Comparison of ENCODE assay signal across 1 cellular context in the genomic region with DNA sequence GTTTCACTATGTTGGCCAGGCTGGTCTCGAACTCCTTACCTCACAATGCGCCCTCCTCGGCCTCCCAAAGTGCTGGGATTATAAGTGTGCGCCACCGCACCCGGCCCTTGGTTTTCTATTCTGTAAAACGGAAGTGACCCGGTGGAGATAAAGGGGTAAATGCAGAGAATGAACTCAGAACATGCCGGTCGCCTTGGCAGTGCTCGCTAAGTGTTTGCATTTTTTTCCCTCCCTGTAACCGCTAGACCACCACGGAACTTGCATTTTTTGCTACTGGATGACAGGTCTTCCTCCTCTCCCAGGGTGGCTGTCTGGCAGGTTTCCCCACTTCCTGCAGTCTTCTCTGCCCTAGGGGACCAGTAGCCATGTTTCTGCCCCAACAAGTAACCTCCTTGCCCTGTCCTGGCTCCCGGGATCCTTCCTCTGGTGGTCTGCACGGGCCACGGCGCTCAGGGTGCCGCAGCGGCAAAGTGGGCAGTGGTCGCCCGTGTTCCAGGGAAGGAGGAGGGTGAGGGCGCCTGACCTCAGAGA.
TF ChIP-seq lines count a peak whose summit lies in the region.

No MANE protein-coding gene starts in this region.

TF ChIP-seq in K562, 482 proteins besides CTCF, POLR2A, EP300 and RAD21:
- TF ChIP-seq JUN (IDR thresholded peaks at IDR 0.05; ENCODE audit: borderline replicate concordance, low read depth, low read length) (no peak), JUN (CRISPR knock-in tag; IDR thresholded peaks at IDR 0.05; ENCODE audit: borderline replicate concordance) (0 out of 2 replicates have a peak, but pooled peaks have one; percentile 11), KAT2B (IDR thresholded peaks at IDR 0.05; ENCODE audit: low read depth, low read length) (no peak)
- TF ChIP-seq, protein P1, sequence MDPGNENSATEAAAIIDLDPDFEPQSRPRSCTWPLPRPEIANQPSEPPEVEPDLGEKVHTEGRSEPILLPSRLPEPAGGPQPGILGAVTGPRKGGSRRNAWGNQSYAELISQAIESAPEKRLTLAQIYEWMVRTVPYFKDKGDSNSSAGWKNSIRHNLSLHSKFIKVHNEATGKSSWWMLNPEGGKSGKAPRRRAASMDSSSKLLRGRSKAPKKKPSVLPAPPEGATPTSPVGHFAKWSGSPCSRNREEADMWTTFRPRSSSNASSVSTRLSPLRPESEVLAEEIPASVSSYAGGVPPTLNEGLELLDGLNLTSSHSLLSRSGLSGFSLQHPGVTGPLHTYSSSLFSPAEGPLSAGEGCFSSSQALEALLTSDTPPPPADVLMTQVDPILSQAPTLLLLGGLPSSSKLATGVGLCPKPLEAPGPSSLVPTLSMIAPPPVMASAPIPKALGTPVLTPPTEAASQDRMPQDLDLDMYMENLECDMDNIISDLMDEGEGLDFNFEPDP (CRISPR knock-in tag; IDR thresholded peaks at IDR 0.05) = 0 out of 2 replicates have a peak, but pooled peaks have one; percentile 1
